In the genomic region with DNA sequence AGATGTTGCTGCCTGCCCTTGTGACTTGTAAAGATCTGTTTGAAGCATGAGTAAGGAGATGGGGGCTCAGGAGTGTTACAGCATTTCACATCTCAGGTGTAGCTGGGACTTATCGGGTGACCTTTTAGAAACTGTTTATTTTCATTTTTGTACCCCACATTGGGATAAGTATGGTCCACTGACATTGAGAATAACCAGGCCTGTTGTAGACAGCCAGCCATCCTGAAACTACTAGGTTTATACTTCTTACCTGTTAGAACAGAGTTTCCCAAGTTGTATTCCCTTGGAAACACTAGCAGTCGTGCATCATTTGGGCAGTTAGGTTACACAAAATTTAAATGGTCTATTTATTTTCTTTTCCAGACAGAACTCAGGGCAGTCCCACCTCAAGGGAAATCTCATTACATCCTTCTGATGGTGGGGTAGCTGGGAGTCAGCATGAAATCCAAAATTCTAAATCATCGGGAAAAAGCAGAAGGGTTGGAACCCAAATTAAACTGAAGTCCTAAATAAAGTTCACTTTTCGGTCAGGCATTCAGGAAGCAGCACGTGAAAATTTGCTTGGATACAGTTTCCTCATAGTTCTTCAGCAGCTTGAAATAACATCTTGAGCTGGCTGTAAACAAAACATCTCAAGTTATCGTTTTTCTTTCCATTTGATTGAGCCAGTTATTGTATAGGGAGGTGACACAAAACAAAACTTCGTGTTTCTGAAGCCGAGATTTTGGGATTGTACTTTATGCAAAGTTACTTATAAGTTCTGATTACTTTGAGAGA, we compare ENCODE assay signal across 13 cellular contexts. TPM values are rescaled to one million over a fixed set of nuclear protein-coding genes. Genes with fewer than 3 reads are reported as not detected.
A peak's percentile ranks its signal among the peaks of the same experiment; 100 is the strongest.
DNase-seq lines count a peak whose midpoint lies in the region; ATAC-seq and TF ChIP-seq lines count a peak whose summit lies in the region.
"Had no signal": no experiment of that assay in that cellular context is flagged by ENCODE, and none has a peak within 500 bp of the region (broad histone marks: within the 10 kb centered on the region; RNA-seq: fewer than 3 reads in every experiment).

No MANE protein-coding gene starts in this region.

- peaks cover 5% of the 10 kb centered on the region for H3K36me3 Mint-ChIP-seq in natural killer cell treated with Interleukin-12 subunit alpha and Interleukin-12 subunit beta and Interleukin-15 and Interleukin-18, amount 100 ng/mL, for 72 hours

- DNase-seq in SJCRH30 (no peak), thyroid gland (no peak), NCI-H345 treated with DMSO at 0.1 percent for 48 hours (lab: John Stamatoyannopoulos, UW; ENCODE audit: unreplicated experiment) (no peak)
- DNase-seq in natural killer cell treated with Interleukin-12 subunit alpha and Interleukin-12 subunit beta and Interleukin-15 and Interleukin-18, amount 100 ng/mL, for 72 hours (ENCODE audit: low spot score), result no peak
- DNase-seq: activated CD4-positive, alpha-beta T cell treated with anti-CD3 and anti-CD28 coated beads, Interleukin-2, amount 50 U/mL, for 48 hours; activated naive CD8-positive, alpha-beta T cell treated with anti-CD3 and anti-CD28 coated beads, Interleukin-2, amount 50 U/mL, for 24 hours; foreskin keratinocyte; mucosa of descending colon; stimulated activated CD4-positive, alpha-beta T cell treated with anti-CD3 and anti-CD28 coated beads, Interleukin-2, amount 100 ng/mL, for 24 hours had no signal

- intact Hi-C loops in thyroid gland (cut with DNase I), result no loop called here

- H3K4me1 ChIP-seq in SJCRH30 (peaks cover 66% of the 10 kb centered on the region), duodenal mucosa (ENCODE audit: control insufficient read depth in 1 of 2, insufficient read depth in 2 of 2, low read length in 2 of 2) (peaks cover 64 to 68% of the 10 kb centered on the region in 2 donors), thyroid gland (peaks cover 100% of the 10 kb centered on the region in 2 donors)

- H3K27me3 Mint-ChIP-seq in natural killer cell treated with Interleukin-12 subunit alpha and Interleukin-12 subunit beta and Interleukin-15 and Interleukin-18, amount 100 ng/mL, for 72 hours, result no peaks in the 10 kb centered on the region
- H3K27me3 Mint-ChIP-seq: activated naive CD8-positive, alpha-beta T cell treated with anti-CD3 and anti-CD28 coated beads, Interleukin-2, amount 50 U/mL, for 24 hours had no signal

- no peak overlapping the region for H3K4me3 ChIP-seq in SJCRH30
- H3K4me3 ChIP-seq in duodenal mucosa (ENCODE audit: low read depth in 1 of 2, low read length in 2 of 2), result no peak overlapping the region
- no peak overlapping the region for H3K4me3 ChIP-seq in thyroid gland (replicated peaks in 1 of 3)
- H3K4me3 ChIP-seq: mucosa of descending colon had no signal

- H3K9me3 Mint-ChIP-seq in natural killer cell treated with Interleukin-12 subunit alpha and Interleukin-12 subunit beta and Interleukin-15 and Interleukin-18, amount 100 ng/mL, for 72 hours, result no peaks in the 10 kb centered on the region
- H3K9me3 Mint-ChIP-seq: activated naive CD8-positive, alpha-beta T cell treated with anti-CD3 and anti-CD28 coated beads, Interleukin-2, amount 50 U/mL, for 24 hours had no signal

- 19 to 29% methylated on average over 8 of the region's 8 CpGs for WGBS in thyroid gland, 2 donors

- no peak for ATAC-seq in natural killer cell treated with Interleukin-12 subunit alpha and Interleukin-12 subunit beta and Interleukin-15 and Interleukin-18, amount 100 ng/mL, for 72 hours
- ATAC-seq in GM18858 (IDR thresholded peaks at IDR 0.05; ENCODE audit: unreplicated experiment) (no peak), GM21423 (IDR thresholded peaks at IDR 0.05; ENCODE audit: unreplicated experiment) (no peak), HG02759 (IDR thresholded peaks at IDR 0.05; ENCODE audit: unreplicated experiment) (no peak)
- ATAC-seq: activated naive CD8-positive, alpha-beta T cell treated with anti-CD3 and anti-CD28 coated beads, Interleukin-2, amount 50 U/mL, for 24 hours; foreskin keratinocyte; mucosa of descending colon had no signal

- TF ChIP-seq POLR2A in thyroid gland (IDR thresholded peaks at IDR 0.05), result no peak

- H3K9ac ChIP-seq in duodenal mucosa (ENCODE audit: low read depth in 1 of 2, low read length in 2 of 2), result no peak overlapping the region

- no peak overlapping the region for H3K4me3 Mint-ChIP-seq in natural killer cell treated with Interleukin-12 subunit alpha and Interleukin-12 subunit beta and Interleukin-15 and Interleukin-18, amount 100 ng/mL, for 72 hours
- H3K4me3 Mint-ChIP-seq: activated naive CD8-positive, alpha-beta T cell treated with anti-CD3 and anti-CD28 coated beads, Interleukin-2, amount 50 U/mL, for 24 hours had no signal

- TF ChIP-seq CTCF in thyroid gland (IDR thresholded peaks at IDR 0.05), result no peak

- peak overlapping the region; percentile 32 to 73 for H3K27ac Mint-ChIP-seq in natural killer cell treated with Interleukin-12 subunit alpha and Interleukin-12 subunit beta and Interleukin-15 and Interleukin-18, amount 100 ng/mL, for 72 hours
- H3K27ac Mint-ChIP-seq: activated naive CD8-positive, alpha-beta T cell treated with anti-CD3 and anti-CD28 coated beads, Interleukin-2, amount 50 U/mL, for 24 hours had no signal

- H3K27ac ChIP-seq in SJCRH30 (peak overlapping the region; percentile 82; the same call in 1 of the 2 replicates), duodenal mucosa (ENCODE audit: low read depth, low read length) (peak overlapping the region; percentile 52), thyroid gland (peak overlapping the region; percentile 50 to 89 (median 88))
- H3K27ac ChIP-seq: foreskin keratinocyte had no signal

- H3K27me3 ChIP-seq in SJCRH30 (no peaks in the 10 kb centered on the region), duodenal mucosa (ENCODE audit: control insufficient read depth in 1 of 2, insufficient read depth in 2 of 2, low read length in 2 of 2) (no peaks in the 10 kb centered on the region), thyroid gland (no peaks in the 10 kb centered on the region)
- H3K27me3 ChIP-seq: foreskin keratinocyte had no signal

- H3K36me3 ChIP-seq in SJCRH30 (no peaks in the 10 kb centered on the region), duodenal mucosa (ENCODE audit: control insufficient read depth in 1 of 2, insufficient read depth in 2 of 2, low read length in 2 of 2) (peaks cover 0 to 3% of the 10 kb centered on the region in 2 donors), thyroid gland (no peaks in the 10 kb centered on the region)

- peaks cover 72 to 75% of the 10 kb centered on the region in 2 donors for H3K4me1 Mint-ChIP-seq in natural killer cell treated with Interleukin-12 subunit alpha and Interleukin-12 subunit beta and Interleukin-15 and Interleukin-18, amount 100 ng/mL, for 72 hours (ENCODE audit: low read depth in 2 of 2)

- no peaks in the 10 kb centered on the region for H3K9me3 ChIP-seq in SJCRH30 (replicated peaks)
- no peaks in the 10 kb centered on the region for H3K9me3 ChIP-seq in duodenal mucosa (ENCODE audit: control insufficient read depth in 1 of 2, low read length in 2 of 2)
- no peaks in the 10 kb centered on the region for H3K9me3 ChIP-seq in thyroid gland
- H3K9me3 ChIP-seq: mucosa of descending colon had no signal

RNA-seq across cellular contexts. Expression of gene FOXO3, which starts 30.5 kb away (rescaled TPM):
- 35.0 and 35.7 TPM in 2 replicates for total RNA-seq in SJCRH30 (2014; rRNA removed; shearing (Covaris generic))
- 10 to 100 TPM; 17.8 to 20.6 TPM for total RNA-seq in natural killer cell treated with Interleukin-12 subunit alpha and Interleukin-12 subunit beta and Interleukin-15 and Interleukin-18, amount 100 ng/mL, for 72 hours
- total RNA-seq in thyroid gland, result 100 to 1,000 TPM in 1 of 4 donors, 10 to 100 TPM in 3; 61.8 to 103 (median 76.8) TPM
